16 cellular contexts compared by ENCODE assay signal in genomic region chr9:132069046-132069898, GRCh38. TPM values are rescaled to one million over a fixed set of nuclear protein-coding genes. Genes with fewer than 3 reads are reported as not detected.
DNase-seq lines count a peak whose midpoint lies in the region; ATAC-seq, FAIRE-seq and TF ChIP-seq lines count a peak whose summit lies in the region.
"Had no signal": no experiment of that assay in that cellular context is flagged by ENCODE, and none has a peak within 500 bp of the region (broad histone marks: within the 10 kb centered on the region; RNA-seq: fewer than 3 reads in every experiment).

No MANE protein-coding gene starts in this region.

- WGBS in IMR-90 (ENCODE audit: extremely low coverage in 2 of 2, insufficient read length in 1 of 2), 2 experiments = 81% methylated on average over 2 of the region's 9 CpGs; no CpG with 5 or more reads in 1 of the 2 experiments

- H2BK5ac ChIP-seq in IMR-90 (ENCODE audit: low read depth, low read length, poor library complexity, severe bottlenecking) = no peak overlapping the region

- H2AFZ ChIP-seq in IMR-90 (replicated peaks; ENCODE audit: low read length, poor library complexity) = no peak overlapping the region

- peaks cover 9% of the 10 kb centered on the region for H3K4me1 ChIP-seq in IMR-90 (ENCODE audit: control insufficient read depth, insufficient read depth, low read length)

- no peak for TF ChIP-seq POLR2A in IMR-90 (IDR thresholded peaks at IDR 0.05; ENCODE audit: low read depth, low read length)

- 0 out of 2 replicates have a peak overlapping the region, but pooled peaks have one; percentile 9 for H3K4ac ChIP-seq in IMR-90 (ENCODE audit: low read depth, low read length)

- ATAC-seq in IMR-90 (ENCODE audit: low read depth) (peak; percentile 97), GM21447 (IDR thresholded peaks at IDR 0.05; ENCODE audit: unreplicated experiment) (no peak)

- no peak overlapping the region for H2BK20ac ChIP-seq in IMR-90 (ENCODE audit: low read depth, low read length)

- no peak for TF ChIP-seq RAD21 in IMR-90 (IDR thresholded peaks at IDR 0.05; ENCODE audit: low read length)

- no peak for FAIRE-seq in frontal cortex (lab: Jason Lieb, UNC)
- FAIRE-seq: RCC 7860 had no signal

- TF ChIP-seq CTCF in AG10803 (conservative IDR thresholded peaks at IDR 0.05; ENCODE audit: low read length) (no peak), IMR-90 (conservative IDR thresholded peaks at IDR 0.05; ENCODE audit: low read depth, low read length) (no peak), GM20000 (IDR thresholded peaks at IDR 0.05; ENCODE audit: extremely low read depth, missing control alignments) (no peak)

- H3K56ac ChIP-seq in IMR-90 (ENCODE audit: extremely low read depth, insufficient read depth, low read length) = no peak overlapping the region

- CTCF ChIA-PET in IMR-90 (lab: Yijun Ruan, JAX) = no interaction called here

- intact Hi-C loops in IMR-90 (cut with micrococcal nuclease) = no loop called here

- no peak overlapping the region for H4K5ac ChIP-seq in IMR-90 (ENCODE audit: low read depth, low read length)

- peaks cover 61% of the 10 kb centered on the region for H4K20me1 ChIP-seq in IMR-90 (ENCODE audit: insufficient read depth, low read length)

- peaks cover 26% of the 10 kb centered on the region for H3K9me1 ChIP-seq in IMR-90 (ENCODE audit: insufficient read depth, low read length)

- H2AK9ac ChIP-seq in IMR-90 (replicated peaks; ENCODE audit: low read depth, low read length, poor library complexity) = peak overlapping the region; percentile 16

- no peak overlapping the region for H3K27ac ChIP-seq in IMR-90 (ENCODE audit: insufficient read depth, low read length)
- H3K27ac ChIP-seq: BLaER1 had no signal

- peak overlapping the region; percentile 17; the same call in 1 of the 2 replicates for H2BK120ac ChIP-seq in IMR-90 (ENCODE audit: low read depth, low read length)

- DNase-seq in AG10803 (ENCODE audit: low read depth) (peak; percentile 79), IMR-90 (peak; percentile 72), amniotic stem cell (lab: John Stamatoyannopoulos, UW) (peak; percentile 10), hepatic stellate cell (ENCODE audit: low spot score) (peak; percentile 49), frontal cortex (ENCODE audit: low spot score in 2 of 2) (no peak), NCI-H146 treated with DMSO at 0.1 percent for 48 hours (lab: John Stamatoyannopoulos, UW; ENCODE audit: unreplicated experiment) (no peak), GM20000 (ENCODE audit: low spot score) (no peak)
- DNase-seq: activated CD4-positive, alpha-beta memory T cell treated with anti-CD3 and anti-CD28 coated beads for 36 hours; activated naive CD4-positive, alpha-beta T cell treated with Interleukin-2 at 50 U/mL for 16 hours; Kasumi-1; NCI-H226; stimulated activated CD4-positive, alpha-beta T cell treated with anti-CD3 and anti-CD28 coated beads, Interleukin-15, amount 100 ng/mL, for 24 hours; T-helper 9 cell had no signal

- H3K79me1 ChIP-seq in IMR-90 (ENCODE audit: low read depth in 1 of 2, low read length in 2 of 2) = peaks cover 59 to 96% of the 10 kb centered on the region in 2 experiments

- dilution Hi-C loops in IMR-90 (cut with HindIII; ENCODE audit: low sequenced_read_pairs, unreplicated experiment) = no loop called here

- H4K91ac ChIP-seq in IMR-90 (ENCODE audit: insufficient read depth, low read depth, low read length) = no peak overlapping the region

- H3K18ac ChIP-seq in IMR-90 (ENCODE audit: low read depth, low read length) = no peak overlapping the region; the same call in 1 of the 2 replicates

- no peak overlapping the region for H3K4me3 ChIP-seq in AG10803 (ENCODE audit: low read length)
- no peak overlapping the region for H3K4me3 ChIP-seq in IMR-90 (ENCODE audit: insufficient read depth, low read depth, low read length)
- H3K4me3 ChIP-seq: BLaER1 had no signal

- no peak overlapping the region for H2BK15ac ChIP-seq in IMR-90 (ENCODE audit: low read depth, low read length)

- no peaks in the 10 kb centered on the region for H3K27me3 ChIP-seq in IMR-90 (ENCODE audit: control insufficient read depth, insufficient read depth, low read length)
- H3K27me3 ChIP-seq: BLaER1 had no signal

- no peaks in the 10 kb centered on the region for H3K9me3 ChIP-seq in IMR-90 (ENCODE audit: control insufficient read depth, insufficient read depth, low read length)
- H3K9me3 ChIP-seq: BLaER1 had no signal

- H3K23ac ChIP-seq in IMR-90 (ENCODE audit: low read depth, low read length) = no peak overlapping the region

- H4K8ac ChIP-seq in IMR-90 (ENCODE audit: low read depth in 2 of 2, low read length in 2 of 2) = 0 out of 4 replicates have a peak overlapping the region, but pooled peaks of 1 of the 2 experiments have one; percentile 23

- peak overlapping the region; percentile 48; the same call in 1 of the 2 replicates for H2AK5ac ChIP-seq in IMR-90 (ENCODE audit: low read depth, low read length)

- peak overlapping the region; percentile 2; the same call in 1 of the 2 replicates for H3K14ac ChIP-seq in IMR-90 (replicated peaks; ENCODE audit: low read depth, low read length)

- no peak overlapping the region for H3K9ac ChIP-seq in IMR-90 (ENCODE audit: low read depth, low read length)
- H3K9ac ChIP-seq: BLaER1 had no signal

- peak overlapping the region; percentile 15; the same call in 1 of the 2 replicates for H3K4me2 ChIP-seq in IMR-90 (ENCODE audit: low read depth, low read length)
- H3K4me2 ChIP-seq: BLaER1 had no signal

- in situ Hi-C loops in IMR-90 (cut with MboI; ENCODE audit: low sequenced_read_pairs) = no loop called here

- peaks cover 17% of the 10 kb centered on the region for H3K36me3 ChIP-seq in IMR-90 (ENCODE audit: control insufficient read depth, insufficient read depth, low read length)

- BruUV-seq in IMR-90 (replicated peaks; lab: Mats Ljungman, UMichigan) = no TSS peak

- POLR2A ChIA-PET in IMR-90 (lab: Charles Lee; ENCODE audit: unreplicated experiment) = no interaction called here

TF ChIP-seq in IMR-90, 13 proteins besides CTCF, POLR2A, EP300 and RAD21:
- TF ChIP-seq CEBPB (IDR thresholded peaks at IDR 0.05; ENCODE audit: low read depth, low read length) (no peak), FOS (IDR thresholded peaks at IDR 0.05; ENCODE audit: low read depth, low read length) (no peak), SMC3 (IDR thresholded peaks at IDR 0.05; ENCODE audit: low read depth, low read length) (no peak), RCOR1 (IDR thresholded peaks at IDR 0.05; ENCODE audit: insufficient replicate concordance, low read length) (no peak), MXI1 (IDR thresholded peaks at IDR 0.05; ENCODE audit: borderline replicate concordance, low read depth, low read length) (no peak), USF2 (IDR thresholded peaks at IDR 0.05; ENCODE audit: low read depth, low read length) (no peak), MAZ (IDR thresholded peaks at IDR 0.05; ENCODE audit: borderline replicate concordance, low read depth, low read length) (no peak), RFX5 (IDR thresholded peaks at IDR 0.05; ENCODE audit: low read depth, low read length) (no peak), BHLHE40 (IDR thresholded peaks at IDR 0.05; ENCODE audit: low read depth, low read length) (no peak), ELK1 (IDR thresholded peaks at IDR 0.05; ENCODE audit: borderline replicate concordance, low read depth, low read length) (no peak), MAFK (IDR thresholded peaks at IDR 0.05; ENCODE audit: low read depth, low read length) (no peak), NFE2L2 (IDR thresholded peaks at IDR 0.05; ENCODE audit: low read depth, low read length) (no peak), CHD1 (IDR thresholded peaks at IDR 0.05; ENCODE audit: low read depth, low read length) (no peak)
TF ChIP-seq in IMR-90: peak in this region for 0.

RNA-seq across cellular contexts. Expression of gene MED27, which starts 10.4 kb away (rescaled TPM):
- total RNA-seq in IMR-90 (2012; rRNA removed) (51.9 and 63.4 TPM in 2 replicates), frontal cortex (11.8 TPM)
- polyA plus RNA-seq in IMR-90 (2012; rRNA removed) = 50.2 and 51.6 TPM in 2 replicates
- 33.8 and 51.4 TPM in 2 replicates for polyA plus RNA-seq in IMR-90 (2012; cell fraction: cytosol; rRNA removed)
- polyA plus RNA-seq in IMR-90 (2012; cell fraction: nucleus; rRNA removed; ENCODE audit: low replicate concordance) = 18.2 and 24.4 TPM in 2 replicates

Comparison
In these comparisons a context has a peak if more than half of its experiments do, and no peak if none do; other contexts are left out.
1. DNase-seq: peak in AG10803 (single experiment), IMR-90 (single experiment), amniotic stem cell (single experiment) and hepatic stellate cell (single experiment); none in frontal cortex (0 of 2), NCI-H146 treated with DMSO at 0.1 percent for 48 hours (single experiment) and GM20000 (single experiment).